In genomic region chr13:77696006-77696862, GRCh38 we compare ENCODE assay signal across 8 cellular contexts. TPM values are rescaled to one million over a fixed set of nuclear protein-coding genes. Genes with fewer than 3 reads are reported as not detected.
DNase-seq lines count a peak whose midpoint lies in the region; ATAC-seq and TF ChIP-seq lines count a peak whose summit lies in the region.

No MANE protein-coding gene starts in this region.

- POLR2A ChIA-PET in CD8-positive, alpha-beta memory T cell (lab: Charles Lee), result interaction anchor here (0.5 to 0.9 kb wide), 2 partner anchors 44 to 366 kb away, joined by 3 to 5 read pairs; no protein-coding TSS in a partner anchor

- H3K4me1 Mint-ChIP-seq in CD8-positive, alpha-beta memory T cell, result peaks cover 37 to 48% (median 47%) of the 10 kb centered on the region in 3 donors
- peaks cover 28% of the 10 kb centered on the region for H3K4me1 Mint-ChIP-seq in GM23338
- peaks cover 42% of the 10 kb centered on the region for H3K4me1 Mint-ChIP-seq in activated T-cell treated with anti-CD3 and anti-CD28 coated beads, Interleukin-2, amount 50 U/mL, for 72 hours (ENCODE audit: low read depth)

- peaks cover 0 to 2% (median 0%) of the 10 kb centered on the region in 5 donors for H3K9me3 Mint-ChIP-seq in CD8-positive, alpha-beta memory T cell
- no peaks in the 10 kb centered on the region; the same call in 2 of the 3 replicates for H3K9me3 Mint-ChIP-seq in GM23338
- H3K9me3 Mint-ChIP-seq in activated T-cell treated with anti-CD3 and anti-CD28 coated beads, Interleukin-2, amount 50 U/mL, for 72 hours, result no peaks in the 10 kb centered on the region

- peak overlapping the region; percentile 84 for H3K4me2 ChIP-seq in GM23338

- no peak overlapping the region for H3K27ac ChIP-seq in CD8-positive, alpha-beta memory T cell (ENCODE audit: low read depth, low read length)
- peak overlapping the region; percentile 76; the same call in 1 of the 2 replicates for H3K27ac ChIP-seq in GM23338 (ENCODE audit: low read depth)

- H3K36me3 ChIP-seq in CD8-positive, alpha-beta memory T cell (ENCODE audit: insufficient read depth, low read length), result no peaks in the 10 kb centered on the region
- H3K36me3 ChIP-seq in GM23338 (ENCODE audit: insufficient read depth), result no peaks in the 10 kb centered on the region

- peaks cover 35% of the 10 kb centered on the region for H3K4me1 ChIP-seq in CD8-positive, alpha-beta memory T cell (ENCODE audit: insufficient read depth, low read length)
- H3K4me1 ChIP-seq in GM23338 (ENCODE audit: insufficient read depth), result peaks cover 39% of the 10 kb centered on the region

- H3K4me3 ChIP-seq in CD8-positive, alpha-beta memory T cell (ENCODE audit: low read length), result peak overlapping the region; percentile 88
- H3K4me3 ChIP-seq in GM23338, result peak overlapping the region; percentile 58

- ATAC-seq in GM23338 (peak; percentile 4; the same call in 1 of the 3 replicates), HG02884 (IDR thresholded peaks at IDR 0.05; ENCODE audit: unreplicated experiment) (no peak)
- ATAC-seq in activated T-cell treated with anti-CD3 and anti-CD28 coated beads, Interleukin-2, amount 50 U/mL, for 72 hours (replicated peaks in 1 of 2), result no peak

- peaks cover 0 to 1% of the 10 kb centered on the region in 2 donors for H3K27me3 Mint-ChIP-seq in CD8-positive, alpha-beta memory T cell
- peaks cover 13% of the 10 kb centered on the region for H3K27me3 Mint-ChIP-seq in GM23338 (ENCODE audit: insufficient read depth, low read depth, poor library complexity)
- H3K27me3 Mint-ChIP-seq in activated T-cell treated with anti-CD3 and anti-CD28 coated beads, Interleukin-2, amount 50 U/mL, for 72 hours (ENCODE audit: low read depth), result no peaks in the 10 kb centered on the region

- H3K79me2 ChIP-seq in GM23338 (replicated peaks; ENCODE audit: insufficient read depth), result peaks cover 30% of the 10 kb centered on the region

- CTCF ChIA-PET in CD8-positive, alpha-beta memory T cell (lab: Charles Lee), result interaction anchor here (1.0 kb wide), 1 partner anchor 661 kb away, joined by 3 read pairs; no protein-coding TSS in a partner anchor

- no peaks in the 10 kb centered on the region for H3K27me3 ChIP-seq in CD8-positive, alpha-beta memory T cell (ENCODE audit: insufficient read depth, low read length, poor library complexity, severe bottlenecking)
- no peaks in the 10 kb centered on the region; the same call in 1 of the 2 replicates for H3K27me3 ChIP-seq in GM23338 (ENCODE audit: insufficient read depth)

- no peaks in the 10 kb centered on the region for H3F3A ChIP-seq in GM23338 (replicated peaks; ENCODE audit: low read depth)

- H3K9me3 ChIP-seq in CD8-positive, alpha-beta memory T cell (ENCODE audit: low read length), result no peaks in the 10 kb centered on the region

- H3K27ac Mint-ChIP-seq in CD8-positive, alpha-beta memory T cell, result peak overlapping the region; percentile 46 to 92 (median 88)
- no peak overlapping the region for H3K27ac Mint-ChIP-seq in GM23338
- H3K27ac Mint-ChIP-seq in activated T-cell treated with anti-CD3 and anti-CD28 coated beads, Interleukin-2, amount 50 U/mL, for 72 hours, result no peak overlapping the region

- no peaks in the 10 kb centered on the region for H3K9me2 ChIP-seq in GM23338 (ENCODE audit: insufficient read depth)

- peak overlapping the region; percentile 82 to 96 (median 92) for H3K4me3 Mint-ChIP-seq in CD8-positive, alpha-beta memory T cell
- peak overlapping the region; percentile 78 for H3K4me3 Mint-ChIP-seq in GM23338
- H3K4me3 Mint-ChIP-seq in activated T-cell treated with anti-CD3 and anti-CD28 coated beads, Interleukin-2, amount 50 U/mL, for 72 hours, result peak overlapping the region; percentile 88 to 90

- H4K20me1 ChIP-seq in GM23338 (replicated peaks; ENCODE audit: insufficient read depth), result peaks cover 21% of the 10 kb centered on the region

- DNase-seq in CD8-positive, alpha-beta memory T cell, result peak in 2 of 5 donors; percentile 49 to 65
- DNase-seq in GM23338 (ENCODE audit: low spot score) (peak; percentile 64), midbrain (lab: John Stamatoyannopoulos, UW) (peak; percentile 73), hepatic stellate cell (ENCODE audit: low spot score) (no peak), HCEC 1CT (no peak), NCI-H748 treated with DMSO at 0.1 percent for 48 hours (lab: John Stamatoyannopoulos, UW) (no peak)
- no peak for DNase-seq in activated T-cell treated with anti-CD3 and anti-CD28 coated beads, Interleukin-2, amount 50 U/mL, for 72 hours

- peaks cover 0 to 6% (median 0%) of the 10 kb centered on the region in 3 donors for H3K36me3 Mint-ChIP-seq in CD8-positive, alpha-beta memory T cell
- peaks cover 3% of the 10 kb centered on the region; the same call in 1 of the 3 replicates for H3K36me3 Mint-ChIP-seq in GM23338 (ENCODE audit: low read depth)
- peaks cover 3 to 4% of the 10 kb centered on the region in 2 donors for H3K36me3 Mint-ChIP-seq in activated T-cell treated with anti-CD3 and anti-CD28 coated beads, Interleukin-2, amount 50 U/mL, for 72 hours (ENCODE audit: insufficient read depth in 2 of 2)

- H2AFZ ChIP-seq in GM23338, result no peak overlapping the region

- TF ChIP-seq CTCF in GM23338 (conservative IDR thresholded peaks at IDR 0.05; ENCODE audit: low read depth in 2 of 2), result no peak

TF ChIP-seq in GM23338, 12 proteins besides CTCF, POLR2A, EP300 and RAD21:
- TF ChIP-seq ZNF114 (CRISPR knock-in tag; IDR thresholded peaks at IDR 0.05) (no peak), CREB1 (CRISPR knock-in tag; IDR thresholded peaks at IDR 0.05; ENCODE audit: low read depth) (no peak), NANOG (IDR thresholded peaks at IDR 0.05; ENCODE audit: borderline replicate concordance) (no peak), JUNB (IDR thresholded peaks at IDR 0.05; ENCODE audit: unreplicated experiment) (no peak), EZH2phosphoT487 (IDR thresholded peaks at IDR 0.05; ENCODE audit: unreplicated experiment) (no peak)

RNA-seq across cellular contexts. Expression of gene SLAIN1, which starts 1.3 kb away (rescaled TPM):
- total RNA-seq in CD8-positive, alpha-beta memory T cell, result 10 to 100 TPM; 29.6 to 31.8 TPM
- 43.3 TPM for polyA plus RNA-seq in CD8-positive, alpha-beta memory T cell
- 44.2 and 65.8 TPM in 2 replicates for total RNA-seq in GM23338 (2014; rRNA removed; shearing (Covaris generic))
- polyA plus RNA-seq in GM23338 (2016; fragmentation: Nextera tagmentation; extraction: Ambion mirVana), result 16.3 and 18.5 TPM in 2 replicates
- 10 to 100 TPM; 24.6 to 24.8 TPM for total RNA-seq in activated T-cell treated with anti-CD3 and anti-CD28 coated beads, Interleukin-2, amount 50 U/mL, for 72 hours

Comparison
In these comparisons a context has a peak if more than half of its experiments do, and no peak if none do; other contexts are left out.
1. DNase-seq: peak in GM23338 (single experiment) and midbrain (single experiment); none in activated T-cell treated with anti-CD3 and anti-CD28 coated beads, Interleukin-2, amount 50 U/mL, for 72 hours (0 of 2), hepatic stellate cell (single experiment), HCEC 1CT (single experiment) and NCI-H748 treated with DMSO at 0.1 percent for 48 hours (single experiment).
2. H3K27ac Mint-ChIP-seq: peak in CD8-positive, alpha-beta memory T cell (8 of 8); none in GM23338 (single experiment) and activated T-cell treated with anti-CD3 and anti-CD28 coated beads, Interleukin-2, amount 50 U/mL, for 72 hours (single experiment).
3. Peak in every context shown above with its lines, with median percentiles within 50 percentile points of each other: H3K4me3 Mint-ChIP-seq.